ENCODE assay signal across 17 cellular contexts in genomic region chr6:162029873-162030576, GRCh38.
"Had no signal": no experiment of that assay in that cellular context is flagged by ENCODE, and none has a peak within 500 bp of the region (broad histone marks: within the 10 kb centered on the region; RNA-seq: fewer than 3 reads in every experiment).

No MANE protein-coding gene starts in this region.

- H3K4me1 ChIP-seq: colonic mucosa, SJSA1, upper lobe of right lung had no signal

- H3K36me3 Mint-ChIP-seq: activated naive CD4-positive, alpha-beta T cell treated with anti-CD3 and anti-CD28 coated beads, Interleukin-2, amount 10 ng/mL, durations not matched to agents 7 days and 5 days had no signal

- H3K27me3 Mint-ChIP-seq: activated naive CD4-positive, alpha-beta T cell treated with anti-CD3 and anti-CD28 coated beads, Interleukin-2, amount 10 ng/mL, durations not matched to agents 7 days and 5 days had no signal

- H3K4me1 Mint-ChIP-seq: activated naive CD4-positive, alpha-beta T cell treated with anti-CD3 and anti-CD28 coated beads, Interleukin-2, amount 10 ng/mL, durations not matched to agents 7 days and 5 days; nephron had no signal

- H3K27me3 ChIP-seq: body of pancreas, colonic mucosa, esophagus muscularis mucosa, SJSA1, stomach, upper lobe of right lung had no signal

- H3K4me3 Mint-ChIP-seq: activated naive CD4-positive, alpha-beta T cell treated with anti-CD3 and anti-CD28 coated beads, Interleukin-2, amount 10 ng/mL, durations not matched to agents 7 days and 5 days; nephron had no signal

- H3K27ac ChIP-seq: body of pancreas, colonic mucosa, esophagus muscularis mucosa, SJSA1, skin epidermis, stomach, thoracic aorta, upper lobe of right lung, VCaP had no signal

- H3K4me3 ChIP-seq: body of pancreas, colonic mucosa, esophagus muscularis mucosa, SJSA1, skin epidermis, stomach, thoracic aorta, upper lobe of right lung had no signal

- ATAC-seq: body of pancreas, upper lobe of right lung had no signal

- H3K9me3 Mint-ChIP-seq: nephron had no signal

- H3K27ac Mint-ChIP-seq: activated naive CD4-positive, alpha-beta T cell treated with anti-CD3 and anti-CD28 coated beads, Interleukin-2, amount 10 ng/mL, durations not matched to agents 7 days and 5 days; nephron had no signal

- DNase-seq: activated naive CD4-positive, alpha-beta T cell treated with anti-CD3 and anti-CD28 coated beads, Interleukin-2, amount 10 ng/mL, durations not matched to agents 7 days and 5 days; body of pancreas; central memory CD4-positive, alpha-beta T cell; colonic mucosa; foreskin fibroblast; kidney glomerular epithelial cell; mesenchymal stem cell; occipital lobe; stimulated activated CD4-positive, alpha-beta T cell treated with anti-CD3 and anti-CD28 coated beads, Interleukin-4, amount 100 ng/mL, for 4 hours; stomach; upper lobe of right lung had no signal

- H3K9me3 ChIP-seq: body of pancreas, colonic mucosa, esophagus muscularis mucosa, stomach, thoracic aorta, upper lobe of right lung had no signal

- H3K36me3 ChIP-seq: colonic mucosa, esophagus muscularis mucosa, SJSA1, stomach, thoracic aorta, upper lobe of right lung had no signal
